In genomic region chr3:127628426-127628787, GRCh38 we compare ENCODE assay signal across 9 cellular contexts. TPM values are rescaled to one million over a fixed set of nuclear protein-coding genes. Genes with fewer than 3 reads are reported as not detected.
A peak's percentile ranks its signal among the peaks of the same experiment; 100 is the strongest.
DNase-seq lines count a peak whose midpoint lies in the region; ATAC-seq lines count a peak whose summit lies in the region.
"Had no signal": no experiment of that assay in that cellular context is flagged by ENCODE, and none has a peak within 500 bp of the region (broad histone marks: within the 10 kb centered on the region; RNA-seq: fewer than 3 reads in every experiment).

No MANE protein-coding gene starts in this region.

- no peaks in the 10 kb centered on the region for H3K4me1 ChIP-seq in mesodermal cell (ENCODE audit: control insufficient read depth, insufficient read depth, low read length, poor library complexity, severe bottlenecking)

- CTCF ChIA-PET in activated naive CD4-positive, alpha-beta T cell treated with anti-CD3 and anti-CD28 coated beads, Interleukin-2, amount 10 ng/mL, durations not matched to agents 7 days and 5 days (lab: Charles Lee): no interaction called here

- peaks cover 19% of the 10 kb centered on the region for H3K4me1 Mint-ChIP-seq in activated naive CD4-positive, alpha-beta T cell treated with anti-CD3 and anti-CD28 coated beads, Interleukin-2, amount 10 ng/mL, durations not matched to agents 7 days and 5 days
- peaks cover 22% of the 10 kb centered on the region for H3K4me1 Mint-ChIP-seq in activated T-helper 2 cell treated with anti-CD3 and anti-CD28 coated beads, Interferon-gamma antibody, Interleukin-2, Interleukin-4, amounts not matched to agents 10 μg/mL and 5 μg/mL and 100 μg/mL, durations not matched to agents 14 hours and 24 hours and 36 hours (ENCODE audit: low read depth)
- peaks cover 44% of the 10 kb centered on the region for H3K4me1 Mint-ChIP-seq in stimulated activated naive CD8-positive, alpha-beta T cell treated with anti-CD3 and anti-CD28 coated beads, Interleukin-15, amount 100 ng/mL, for 72 hours

- no peak overlapping the region for H3K27ac ChIP-seq in mesodermal cell (ENCODE audit: low read depth, low read length, severe bottlenecking)
- H3K27ac ChIP-seq: HL-60 had no signal

- H3K27ac Mint-ChIP-seq in activated naive CD4-positive, alpha-beta T cell treated with anti-CD3 and anti-CD28 coated beads, Interleukin-2, amount 10 ng/mL, durations not matched to agents 7 days and 5 days: no peak overlapping the region
- H3K27ac Mint-ChIP-seq in activated T-helper 2 cell treated with anti-CD3 and anti-CD28 coated beads, Interferon-gamma antibody, Interleukin-2, Interleukin-4, amounts not matched to agents 10 μg/mL and 5 μg/mL and 100 μg/mL, durations not matched to agents 14 hours and 24 hours and 36 hours: no peak overlapping the region
- H3K27ac Mint-ChIP-seq in stimulated activated naive CD8-positive, alpha-beta T cell treated with anti-CD3 and anti-CD28 coated beads, Interleukin-15, amount 100 ng/mL, for 72 hours: no peak overlapping the region

- H3K9me3 Mint-ChIP-seq in activated naive CD4-positive, alpha-beta T cell treated with anti-CD3 and anti-CD28 coated beads, Interleukin-2, amount 10 ng/mL, durations not matched to agents 7 days and 5 days: no peaks in the 10 kb centered on the region
- no peaks in the 10 kb centered on the region for H3K9me3 Mint-ChIP-seq in activated T-helper 2 cell treated with anti-CD3 and anti-CD28 coated beads, Interferon-gamma antibody, Interleukin-2, Interleukin-4, amounts not matched to agents 10 μg/mL and 5 μg/mL and 100 μg/mL, durations not matched to agents 14 hours and 24 hours and 36 hours
- H3K9me3 Mint-ChIP-seq in stimulated activated naive CD8-positive, alpha-beta T cell treated with anti-CD3 and anti-CD28 coated beads, Interleukin-15, amount 100 ng/mL, for 72 hours: no peaks in the 10 kb centered on the region

- DNase-seq in activated naive CD4-positive, alpha-beta T cell treated with anti-CD3 and anti-CD28 coated beads, Interleukin-2, amount 10 ng/mL, durations not matched to agents 7 days and 5 days: no peak
- no peak for DNase-seq in activated naive CD4-positive, alpha-beta T cell treated with anti-CD3 and anti-CD28 coated beads, Interleukin-2, amount 50 U/mL, for 16 hours
- DNase-seq in activated T-helper 2 cell treated with anti-CD3 and anti-CD28 coated beads, Interferon-gamma antibody, Interleukin-2, Interleukin-4, amounts not matched to agents 10 μg/mL and 5 μg/mL and 100 μg/mL, durations not matched to agents 14 hours and 24 hours and 36 hours (ENCODE audit: low spot score): no peak
- DNase-seq in stimulated activated naive CD8-positive, alpha-beta T cell treated with anti-CD3 and anti-CD28 coated beads, Interleukin-15, amount 100 ng/mL, for 72 hours: no peak
- DNase-seq in GOT3 (lab: John Stamatoyannopoulos, UW) (no peak), NCI-H510A (lab: John Stamatoyannopoulos, UW) (no peak), NCI-H1105 treated with DMSO at 0.1 percent for 48 hours (lab: John Stamatoyannopoulos, UW) (no peak)

- peak; percentile 2 for ATAC-seq in stimulated activated naive CD8-positive, alpha-beta T cell treated with anti-CD3 and anti-CD28 coated beads, Interleukin-15, amount 100 ng/mL, for 72 hours

- H3K27me3 Mint-ChIP-seq in activated naive CD4-positive, alpha-beta T cell treated with anti-CD3 and anti-CD28 coated beads, Interleukin-2, amount 10 ng/mL, durations not matched to agents 7 days and 5 days: peaks cover 68% of the 10 kb centered on the region
- H3K27me3 Mint-ChIP-seq in activated T-helper 2 cell treated with anti-CD3 and anti-CD28 coated beads, Interferon-gamma antibody, Interleukin-2, Interleukin-4, amounts not matched to agents 10 μg/mL and 5 μg/mL and 100 μg/mL, durations not matched to agents 14 hours and 24 hours and 36 hours (ENCODE audit: low read depth): peaks cover 60% of the 10 kb centered on the region
- peaks cover 59% of the 10 kb centered on the region for H3K27me3 Mint-ChIP-seq in stimulated activated naive CD8-positive, alpha-beta T cell treated with anti-CD3 and anti-CD28 coated beads, Interleukin-15, amount 100 ng/mL, for 72 hours

- no peaks in the 10 kb centered on the region for H3K36me3 ChIP-seq in mesodermal cell (ENCODE audit: control insufficient read depth, insufficient read depth, low read length)

- intact Hi-C loops in activated T-helper 2 cell treated with anti-CD3 and anti-CD28 coated beads, Interferon-gamma antibody, Interleukin-2, Interleukin-4, amounts not matched to agents 10 μg/mL and 5 μg/mL and 100 μg/mL, durations not matched to agents 14 hours and 24 hours and 36 hours (cut with micrococcal nuclease): no loop called here

- peaks cover 3% of the 10 kb centered on the region for H3K9me3 ChIP-seq in mesodermal cell (ENCODE audit: control insufficient read depth, low read length)

- peak overlapping the region; percentile 69 for H3K4me3 Mint-ChIP-seq in activated naive CD4-positive, alpha-beta T cell treated with anti-CD3 and anti-CD28 coated beads, Interleukin-2, amount 10 ng/mL, durations not matched to agents 7 days and 5 days
- peak overlapping the region; percentile 68 for H3K4me3 Mint-ChIP-seq in activated T-helper 2 cell treated with anti-CD3 and anti-CD28 coated beads, Interferon-gamma antibody, Interleukin-2, Interleukin-4, amounts not matched to agents 10 μg/mL and 5 μg/mL and 100 μg/mL, durations not matched to agents 14 hours and 24 hours and 36 hours (ENCODE audit: low read depth)
- peak overlapping the region; percentile 51 to 70 for H3K4me3 Mint-ChIP-seq in stimulated activated naive CD8-positive, alpha-beta T cell treated with anti-CD3 and anti-CD28 coated beads, Interleukin-15, amount 100 ng/mL, for 72 hours

- H3K4me3 ChIP-seq in mesodermal cell (ENCODE audit: extremely low read depth, insufficient read depth, low read length, poor library complexity, severe bottlenecking): peak overlapping the region; percentile 2

- 89 to 95% methylated on average over 4 of the region's 4 CpGs for WGBS in mesodermal cell (ENCODE audit: insufficient coverage in 2 of 2), 2 experiments

- peaks cover 1% of the 10 kb centered on the region for H3K36me3 Mint-ChIP-seq in activated naive CD4-positive, alpha-beta T cell treated with anti-CD3 and anti-CD28 coated beads, Interleukin-2, amount 10 ng/mL, durations not matched to agents 7 days and 5 days
- H3K36me3 Mint-ChIP-seq in activated T-helper 2 cell treated with anti-CD3 and anti-CD28 coated beads, Interferon-gamma antibody, Interleukin-2, Interleukin-4, amounts not matched to agents 10 μg/mL and 5 μg/mL and 100 μg/mL, durations not matched to agents 14 hours and 24 hours and 36 hours (ENCODE audit: low read depth): no peaks in the 10 kb centered on the region

RNA-seq across cellular contexts. Expression of gene PODXL2, which starts 0.6 kb away (rescaled TPM):
- total RNA-seq in activated T-helper 2 cell treated with anti-CD3 and anti-CD28 coated beads, Interferon-gamma antibody, Interleukin-2, Interleukin-4, amounts not matched to agents 10 μg/mL and 5 μg/mL and 100 μg/mL, durations not matched to agents 14 hours and 24 hours and 36 hours: 3.5 and 3.9 TPM in 2 replicates
- polyA plus RNA-seq in mesodermal cell (2013, experiment 1 of 2): 12.6 TPM
- polyA plus RNA-seq in mesodermal cell (2013, experiment 2 of 2): 9.7 TPM

RNA-seq across cellular contexts. Expression of gene MCM2, which starts 30.2 kb away (rescaled TPM):
- 196 and 215 TPM in 2 replicates for total RNA-seq in activated T-helper 2 cell treated with anti-CD3 and anti-CD28 coated beads, Interferon-gamma antibody, Interleukin-2, Interleukin-4, amounts not matched to agents 10 μg/mL and 5 μg/mL and 100 μg/mL, durations not matched to agents 14 hours and 24 hours and 36 hours
- polyA plus RNA-seq in mesodermal cell (2013, experiment 1 of 2): 43.9 TPM
- polyA plus RNA-seq in mesodermal cell (2013, experiment 2 of 2): 37.3 TPM

RNA-seq across cellular contexts. Expression of gene TPRA1, which starts 37.9 kb away (rescaled TPM):
- total RNA-seq in activated T-helper 2 cell treated with anti-CD3 and anti-CD28 coated beads, Interferon-gamma antibody, Interleukin-2, Interleukin-4, amounts not matched to agents 10 μg/mL and 5 μg/mL and 100 μg/mL, durations not matched to agents 14 hours and 24 hours and 36 hours: 36.0 and 37.1 TPM in 2 replicates
- 22.7 TPM for polyA plus RNA-seq in mesodermal cell (2013, experiment 1 of 2)
- 19.6 TPM for polyA plus RNA-seq in mesodermal cell (2013, experiment 2 of 2)

RNA-seq across cellular contexts. Expression of gene ABTB1, which starts 44.3 kb away (rescaled TPM):
- total RNA-seq in activated T-helper 2 cell treated with anti-CD3 and anti-CD28 coated beads, Interferon-gamma antibody, Interleukin-2, Interleukin-4, amounts not matched to agents 10 μg/mL and 5 μg/mL and 100 μg/mL, durations not matched to agents 14 hours and 24 hours and 36 hours: 11.7 and 12.1 TPM in 2 replicates
- 29.8 TPM for polyA plus RNA-seq in mesodermal cell (2013, experiment 1 of 2)
- 20.0 TPM for polyA plus RNA-seq in mesodermal cell (2013, experiment 2 of 2)
